In the genomic region with DNA sequence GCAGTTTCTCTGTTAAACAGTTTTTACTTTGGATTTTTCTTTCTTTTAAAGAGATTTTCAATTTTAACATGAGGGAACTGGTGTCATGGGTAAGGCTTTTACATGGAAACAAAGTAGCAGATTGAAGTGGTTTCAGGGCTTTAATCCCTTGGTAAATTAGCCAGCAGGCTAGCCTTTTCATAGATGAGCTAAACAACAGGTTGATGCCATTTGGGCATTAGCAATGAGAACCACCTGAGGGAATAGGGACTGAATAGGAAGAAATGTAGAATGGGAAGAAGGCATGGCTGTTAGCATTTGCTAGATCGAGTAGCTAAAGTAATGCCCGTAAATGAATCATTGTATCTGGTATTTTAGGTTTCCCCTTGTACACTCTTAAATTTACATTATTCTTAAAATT, we compare ENCODE assay signal across 19 cellular contexts.
DNase-seq lines count a peak whose midpoint lies in the region; ATAC-seq, FAIRE-seq and TF ChIP-seq lines count a peak whose summit lies in the region.
"Had no signal": no experiment of that assay in that cellular context is flagged by ENCODE, and none has a peak within 500 bp of the region (broad histone marks: within the 10 kb centered on the region; RNA-seq: fewer than 3 reads in every experiment).

No MANE protein-coding gene starts in this region.

- TF ChIP-seq CTCF in D721Med (IDR thresholded peaks at IDR 0.05; ENCODE audit: insufficient read depth, missing control alignments) = no peak
- no peak for TF ChIP-seq CTCF in WTC11 (IDR thresholded peaks at IDR 0.05)

- FAIRE-seq in D721Med (lab: Jason Lieb, UNC) = peak; percentile 96

- CTCF ChIA-PET in WTC11 (lab: Charles Lee) = interaction anchor here (0.7 to 1.0 kb wide), 2 partner anchors 295 to 799 kb away, joined by 3 to 5 read pairs; a partner anchor contains a TSS

- no peaks in the 10 kb centered on the region for H3K27me3 Mint-ChIP-seq in WTC11 (ENCODE audit: low read depth)
- H3K27me3 Mint-ChIP-seq: CD8-positive, alpha-beta memory T cell had no signal

- H3K4me1 Mint-ChIP-seq in WTC11 = peaks cover 5% of the 10 kb centered on the region
- H3K4me1 Mint-ChIP-seq: CD8-positive, alpha-beta memory T cell had no signal

- DNase-seq in D721Med (ENCODE audit: insufficient read length, low spot score) = no peak
- peak; percentile 59 for DNase-seq in DMS 273 treated with DMSO at 0.1 percent for 48 hours (lab: John Stamatoyannopoulos, UW)
- DNase-seq in NCI-H1930 (lab: John Stamatoyannopoulos, UW) = peak; percentile 74 to 85
- no peak for DNase-seq in WTC11 (ENCODE audit: low spot score)
- no peak for DNase-seq in substantia nigra (lab: John Stamatoyannopoulos, UW)
- no peak for DNase-seq in Kasumi-1 (lab: John Stamatoyannopoulos, UW)
- no peak for DNase-seq in activated CD8-positive, alpha-beta memory T cell treated with anti-CD3 and anti-CD28 coated beads, Interleukin-2, amount 50 U/mL, for 48 hours
- DNase-seq: ACHN; C1 segment of cervical spinal cord; CD8-positive, alpha-beta memory T cell; GDM1; H9; NCI-H1694 treated with DMSO at 0.1 percent for 48 hours; NCI-H510A treated with DMSO at 0.1 percent for 48 hours; NK-92 treated with Interleukin-12 subunit alpha and Interleukin-12 subunit beta, amount 100 ng/mL, for 24 hours; SW 1271 had no signal

- no peak overlapping the region for H3K27ac Mint-ChIP-seq in WTC11
- H3K27ac Mint-ChIP-seq: CD8-positive, alpha-beta memory T cell; H9; T-helper 2 cell treated with Interferon-gamma antibody and Interleukin-4, amounts not matched to agents 5 μg/mL and 100 μg/mL, for 36 hours had no signal

- ATAC-seq in WTC11 = peak; percentile 66
- ATAC-seq: Right ventricle myocardium inferior had no signal

- no peaks in the 10 kb centered on the region for H3K36me3 Mint-ChIP-seq in WTC11

- no peak overlapping the region for H3K4me3 Mint-ChIP-seq in WTC11
- H3K4me3 Mint-ChIP-seq: CD8-positive, alpha-beta memory T cell; H9; T-helper 2 cell treated with Interferon-gamma antibody and Interleukin-4, amounts not matched to agents 5 μg/mL and 100 μg/mL, for 36 hours had no signal

- H3K9me3 Mint-ChIP-seq in WTC11 = no peaks in the 10 kb centered on the region
- H3K9me3 Mint-ChIP-seq: CD8-positive, alpha-beta memory T cell; H9; T-helper 2 cell treated with Interferon-gamma antibody and Interleukin-4, amounts not matched to agents 5 μg/mL and 100 μg/mL, for 36 hours had no signal

- POLR2A ChIA-PET in WTC11 (lab: Charles Lee) = no interaction called here

- no peak overlapping the region for H3K27ac ChIP-seq in substantia nigra (ENCODE audit: low read depth, low read length, poor library complexity, severe bottlenecking)
- H3K27ac ChIP-seq: KMS-11 had no signal

TF ChIP-seq in WTC11, 78 proteins besides CTCF, POLR2A, EP300 and RAD21:
- no peak for TF ChIP-seq NR1H2 (CRISPR knock-in tag; IDR thresholded peaks at IDR 0.05)

Comparison
In these comparisons a context has a peak if more than half of its experiments do, and no peak if none do; other contexts are left out.
1. DNase-seq: peak in DMS 273 treated with DMSO at 0.1 percent for 48 hours (single experiment) and NCI-H1930 (2 of 2); none in D721Med (single experiment), WTC11 (single experiment), substantia nigra (0 of 49), Kasumi-1 (0 of 2) and activated CD8-positive, alpha-beta memory T cell treated with anti-CD3 and anti-CD28 coated beads, Interleukin-2, amount 50 U/mL, for 48 hours (single experiment).